ENCODE assay signal across 23 cellular contexts in genomic region chr2:1977655-1978054, GRCh38.
DNase-seq lines count a peak whose midpoint lies in the region; ATAC-seq, FAIRE-seq and TF ChIP-seq lines count a peak whose summit lies in the region.
"Had no signal": no experiment of that assay in that cellular context is flagged by ENCODE, and none has a peak within 500 bp of the region (broad histone marks: within the 10 kb centered on the region; RNA-seq: fewer than 3 reads in every experiment).

No MANE protein-coding gene starts in this region.

- H3K36me3 ChIP-seq in left ventricle myocardium inferior (no peaks in the 10 kb centered on the region), pancreas (no peaks in the 10 kb centered on the region), A673 (ENCODE audit: insufficient read depth, low read length, poor library complexity, severe bottlenecking) (no peaks in the 10 kb centered on the region), OCI-LY7 (ENCODE audit: insufficient read depth, low read length) (no peaks in the 10 kb centered on the region)

- intact Hi-C loops in left ventricle myocardium inferior (cut with micrococcal nuclease) (no loop called here), left ventricle myocardium superior (cut with micrococcal nuclease) (no loop called here), pancreas (cut with DNase I) (no loop called here), A673 (cut with micrococcal nuclease; ENCODE audit: unreplicated experiment) (no loop called here), OCI-LY7 (cut with micrococcal nuclease; ENCODE audit: unreplicated experiment) (no loop called here)

- H3K9me3 ChIP-seq in left ventricle myocardium inferior (replicated peaks) (no peaks in the 10 kb centered on the region), pancreas (no peaks in the 10 kb centered on the region), A673 (ENCODE audit: low read depth, low read length, poor library complexity, severe bottlenecking) (no peaks in the 10 kb centered on the region), OCI-LY7 (ENCODE audit: low read length) (no peaks in the 10 kb centered on the region)

- CTCF ChIA-PET in A673 (lab: Charles Lee), result no interaction called here
- CTCF ChIA-PET in OCI-LY7 (lab: Charles Lee; ENCODE audit: unreplicated experiment), result no interaction called here

- no peak for DNase-seq in left ventricle myocardium inferior
- DNase-seq in left ventricle myocardium superior, result no peak
- DNase-seq in frontal cortex (ENCODE audit: low spot score in 2 of 2), result no peak
- DNase-seq in pancreas, result no peak
- DNase-seq in endothelial cell (ENCODE audit: low spot score), result no peak
- no peak for DNase-seq in A673 (ENCODE audit: low spot score)
- DNase-seq in OCI-LY7 (ENCODE audit: low spot score), result no peak
- DNase-seq: C1 segment of cervical spinal cord; Calu3; CD4-positive, alpha-beta memory T cell; COR-L47; DMS53; DMS79 treated with DMSO at 0.1 percent for 48 hours; GF-D8; H7; HCEC 1CT had no signal

- WGBS in pancreas, 2 donors, result 93 to 98% methylated on average over 1 of the region's 1 CpG

- H3K27me3 Mint-ChIP-seq in endothelial cell (ENCODE audit: unreplicated experiment), result no peaks in the 10 kb centered on the region

- no peaks in the 10 kb centered on the region for H3K4me1 ChIP-seq in left ventricle myocardium inferior
- no peaks in the 10 kb centered on the region for H3K4me1 ChIP-seq in pancreas
- H3K4me1 ChIP-seq in A673 (ENCODE audit: insufficient read depth, low read length, poor library complexity, severe bottlenecking), result peaks cover 45% of the 10 kb centered on the region
- H3K4me1 ChIP-seq in OCI-LY7 (ENCODE audit: insufficient read depth, low read length, poor library complexity, severe bottlenecking), result no peaks in the 10 kb centered on the region

- H2AFZ ChIP-seq in OCI-LY7 (ENCODE audit: low read length), result no peak overlapping the region
- H2AFZ ChIP-seq: GM23248 had no signal

- peak; percentile 40 for FAIRE-seq in TTC549 (lab: Jason Lieb, UNC)
- FAIRE-seq in frontal cortex (lab: Jason Lieb, UNC), result peak; percentile 43
- FAIRE-seq in pancreas (lab: Jason Lieb, UNC), result peak; percentile 39
- FAIRE-seq: GM12891, GM18507, H1 had no signal

- H3K4me2 ChIP-seq in OCI-LY7 (ENCODE audit: low read length), result no peak overlapping the region

- BruUV-seq in A673 (replicated peaks; lab: Mats Ljungman, UMichigan), result no TSS peak
- no TSS peak for BruUV-seq in OCI-LY7 (replicated peaks; lab: Mats Ljungman, UMichigan)

- no peak overlapping the region for H3K27ac Mint-ChIP-seq in endothelial cell (ENCODE audit: unreplicated experiment)
- H3K27ac Mint-ChIP-seq: B cell; CD4-positive, alpha-beta memory T cell had no signal

- H3K36me3 Mint-ChIP-seq in endothelial cell (ENCODE audit: low read depth, unreplicated experiment), result no peaks in the 10 kb centered on the region
- H3K36me3 Mint-ChIP-seq: CD4-positive, alpha-beta memory T cell had no signal

- peak overlapping the region; percentile 55 for H3K27ac ChIP-seq in left ventricle myocardium inferior (replicated peaks)
- H3K27ac ChIP-seq in pancreas, result no peak overlapping the region
- H3K27ac ChIP-seq in A673 (ENCODE audit: low read depth, low read length, poor library complexity, severe bottlenecking), result no peak overlapping the region
- no peak overlapping the region for H3K27ac ChIP-seq in OCI-LY7 (ENCODE audit: low read depth, low read length, poor library complexity, severe bottlenecking)
- H3K27ac ChIP-seq: 22Rv1, GM23248 had no signal

- H3K9me3 Mint-ChIP-seq in endothelial cell (ENCODE audit: unreplicated experiment), result no peaks in the 10 kb centered on the region

- POLR2A ChIA-PET in A673 (lab: Charles Lee; ENCODE audit: low non-redundant PET), result no interaction called here
- POLR2A ChIA-PET in OCI-LY7 (lab: Charles Lee), result no interaction called here

- peaks cover 20% of the 10 kb centered on the region for H3K4me1 Mint-ChIP-seq in endothelial cell (ENCODE audit: unreplicated experiment)
- H3K4me1 Mint-ChIP-seq: B cell; CD4-positive, alpha-beta memory T cell had no signal

- no peaks in the 10 kb centered on the region for H3K79me2 ChIP-seq in OCI-LY7 (ENCODE audit: insufficient read depth, low read depth, low read length)

- no peaks in the 10 kb centered on the region for H4K20me1 ChIP-seq in OCI-LY7 (ENCODE audit: insufficient read depth, low read length)

- no peaks in the 10 kb centered on the region for H3K27me3 ChIP-seq in left ventricle myocardium inferior (ENCODE audit: low read depth)
- H3K27me3 ChIP-seq in pancreas, result no peaks in the 10 kb centered on the region
- no peaks in the 10 kb centered on the region for H3K27me3 ChIP-seq in A673 (replicated peaks; ENCODE audit: insufficient read depth, low read depth, low read length, poor library complexity)

- H3K4me3 Mint-ChIP-seq in endothelial cell (ENCODE audit: unreplicated experiment), result no peak overlapping the region
- H3K4me3 Mint-ChIP-seq: B cell; CD4-positive, alpha-beta memory T cell had no signal

- no peak for TF ChIP-seq CTCF in left ventricle myocardium inferior (IDR thresholded peaks at IDR 0.05; ENCODE audit: borderline replicate concordance)
- TF ChIP-seq CTCF in pancreas (IDR thresholded peaks at IDR 0.05), result no peak
- TF ChIP-seq CTCF in endothelial cell (IDR thresholded peaks at IDR 0.05; ENCODE audit: unreplicated experiment), result no peak
- no peak for TF ChIP-seq CTCF in A673 (conservative IDR thresholded peaks at IDR 0.05; ENCODE audit: low read depth, low read length)
- TF ChIP-seq CTCF in OCI-LY7 (conservative IDR thresholded peaks at IDR 0.05; ENCODE audit: low read length), result no peak

- H3K4me3 ChIP-seq in left ventricle myocardium inferior, result no peak overlapping the region
- H3K4me3 ChIP-seq in pancreas, result no peak overlapping the region
- H3K4me3 ChIP-seq in A673 (ENCODE audit: low read depth, low read length, poor library complexity, severe bottlenecking), result no peak overlapping the region
- H3K4me3 ChIP-seq in OCI-LY7 (ENCODE audit: low read depth, low read length, poor library complexity, severe bottlenecking), result no peak overlapping the region
- H3K4me3 ChIP-seq: GM23248 had no signal

- no peak for ATAC-seq in left ventricle myocardium superior
- no peak for ATAC-seq in pancreas

- H3K9me2 ChIP-seq in OCI-LY7 (ENCODE audit: insufficient read depth, low read length), result no peaks in the 10 kb centered on the region
